Comparison of ENCODE assay signal across 12 cellular contexts in the genomic region with DNA sequence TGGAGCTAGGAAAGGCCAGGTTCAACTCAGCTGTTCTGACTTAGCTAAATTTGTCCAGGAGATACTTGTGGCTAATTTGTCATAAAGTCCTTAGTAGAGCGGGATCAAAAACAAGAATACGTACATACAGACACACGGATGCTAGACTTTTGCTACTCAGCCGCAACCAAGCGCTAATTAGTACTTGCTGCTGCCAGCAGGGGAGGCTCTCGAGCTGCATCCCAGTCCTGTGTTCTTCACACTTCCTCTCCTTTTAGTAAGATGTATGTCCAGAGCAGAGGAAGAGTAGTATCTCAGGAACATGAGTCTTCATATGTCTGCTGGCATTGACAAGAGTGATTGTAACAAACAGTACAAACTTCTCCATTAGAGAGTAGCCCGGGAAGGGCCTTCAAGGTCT. TPM values are rescaled to one million over a fixed set of nuclear protein-coding genes. Genes with fewer than 3 reads are reported as not detected.
DNase-seq lines count a peak whose midpoint lies in the region; ATAC-seq, FAIRE-seq and TF ChIP-seq lines count a peak whose summit lies in the region.
"Had no signal": no experiment of that assay in that cellular context is flagged by ENCODE, and none has a peak within 500 bp of the region (broad histone marks: within the 10 kb centered on the region; RNA-seq: fewer than 3 reads in every experiment).

No MANE protein-coding gene starts in this region.

- H3K4me1 Mint-ChIP-seq in CD4-positive, alpha-beta T cell (ENCODE audit: low read depth) = peaks cover 27% of the 10 kb centered on the region
- peaks cover 22% of the 10 kb centered on the region for H3K4me1 Mint-ChIP-seq in activated CD8-positive, alpha-beta T cell treated with anti-CD3 and anti-CD28 coated beads for 36 hours (ENCODE audit: low read depth)

- TF ChIP-seq CTCF in CD4-positive, alpha-beta T cell (IDR thresholded peaks at IDR 0.05) = peak; percentile 23
- TF ChIP-seq CTCF in GM12875 (IDR thresholded peaks at IDR 0.05; ENCODE audit: borderline replicate concordance, insufficient read depth, low read depth, low read length) (peak; percentile 47; the same call in 1 of the 2 replicates), kidney (IDR thresholded peaks at IDR 0.05; ENCODE audit: borderline replicate concordance, extremely low read depth, insufficient read depth) (peak; percentile 25)
- TF ChIP-seq CTCF in activated CD8-positive, alpha-beta T cell treated with anti-CD3 and anti-CD28 coated beads for 36 hours (IDR thresholded peaks at IDR 0.05) = peak; percentile 59

- H3K27me3 ChIP-seq in CD4-positive, alpha-beta T cell (ENCODE audit: control insufficient read depth, insufficient read depth, low read length) = no peaks in the 10 kb centered on the region

- no peak overlapping the region for H3K27ac ChIP-seq in CD4-positive, alpha-beta T cell (ENCODE audit: low read depth, low read length)
- no peak overlapping the region for H3K27ac ChIP-seq in kidney (ENCODE audit: low read depth in 2 of 2, low read length in 2 of 2)
- H3K27ac ChIP-seq: thoracic aorta had no signal

- intact Hi-C loops in CD4-positive, alpha-beta T cell (cut with DNase I, micrococcal nuclease) = no loop called here
- intact Hi-C loops in activated CD8-positive, alpha-beta T cell treated with anti-CD3 and anti-CD28 coated beads for 36 hours (cut with micrococcal nuclease) = loop anchor here (10.0 kb wide), 1 partner anchor 151 kb away; no protein-coding TSS in a partner anchor
- intact Hi-C loops in kidney (cut with DNase I) (no loop called here), posterior cingulate gyrus (cut with DNase I) (no loop called here)

- DNase-seq in CD4-positive, alpha-beta T cell = no peak
- no peak for DNase-seq in activated CD8-positive, alpha-beta T cell treated with anti-CD3 and anti-CD28 coated beads for 36 hours
- DNase-seq in kidney (no peak), posterior cingulate gyrus (no peak)
- DNase-seq: activated naive CD4-positive, alpha-beta T cell treated with anti-CD3 and anti-CD28 coated beads, Interleukin-2, amount 50 U/mL, for 16 hours; foreskin melanocyte; HCEC 1CT; NCI-H446 had no signal

- peaks cover 41 to 72% of the 10 kb centered on the region in 2 donors for H3K36me3 ChIP-seq in kidney (ENCODE audit: control insufficient read depth in 1 of 2, insufficient read depth in 2 of 2, low read length in 2 of 2)

- no peaks in the 10 kb centered on the region for H3K9me3 Mint-ChIP-seq in CD4-positive, alpha-beta T cell
- no peaks in the 10 kb centered on the region for H3K9me3 Mint-ChIP-seq in activated CD8-positive, alpha-beta T cell treated with anti-CD3 and anti-CD28 coated beads for 36 hours

- POLR2A ChIA-PET in CD4-positive, alpha-beta T cell (lab: Charles Lee) = interaction anchor here (0.6 kb wide), 1 partner anchor 48 kb away, joined by 3 read pairs; no protein-coding TSS in a partner anchor
- POLR2A ChIA-PET in activated CD8-positive, alpha-beta T cell treated with anti-CD3 and anti-CD28 coated beads for 36 hours (lab: Charles Lee) = no interaction called here

- H3K4me3 ChIP-seq in GM12875 (ENCODE audit: low read depth, low read length) = no peak overlapping the region
- no peak overlapping the region for H3K4me3 ChIP-seq in kidney (ENCODE audit: low read length in 2 of 2)
- H3K4me3 ChIP-seq: thoracic aorta had no signal

- H3K4me1 ChIP-seq in kidney (ENCODE audit: control insufficient read depth in 1 of 2, insufficient read depth in 1 of 2, low read depth in 1 of 2, low read length in 2 of 2) = peaks cover 16 to 25% of the 10 kb centered on the region in 2 donors

- no peak overlapping the region for H3K4me3 Mint-ChIP-seq in CD4-positive, alpha-beta T cell
- H3K4me3 Mint-ChIP-seq in activated CD8-positive, alpha-beta T cell treated with anti-CD3 and anti-CD28 coated beads for 36 hours = no peak overlapping the region

- ATAC-seq in CD4-positive, alpha-beta T cell (ENCODE audit: poor library complexity) = no peak
- no peak for ATAC-seq in activated CD8-positive, alpha-beta T cell treated with anti-CD3 and anti-CD28 coated beads for 36 hours
- ATAC-seq in HG03039 (IDR thresholded peaks at IDR 0.05; ENCODE audit: unreplicated experiment) (no peak), GM19328 (IDR thresholded peaks at IDR 0.05; ENCODE audit: unreplicated experiment) (no peak)

- H3K27me3 Mint-ChIP-seq in CD4-positive, alpha-beta T cell = no peaks in the 10 kb centered on the region
- no peaks in the 10 kb centered on the region for H3K27me3 Mint-ChIP-seq in activated CD8-positive, alpha-beta T cell treated with anti-CD3 and anti-CD28 coated beads for 36 hours

- peak overlapping the region; percentile 49 for H3K27ac Mint-ChIP-seq in CD4-positive, alpha-beta T cell
- H3K27ac Mint-ChIP-seq in activated CD8-positive, alpha-beta T cell treated with anti-CD3 and anti-CD28 coated beads for 36 hours = no peak overlapping the region

- CTCF ChIA-PET in CD4-positive, alpha-beta T cell (lab: Charles Lee) = interaction anchor here (0.7 to 2.6 kb wide), 3 partner anchors 20 to 419 kb away, joined by 3 to 8 read pairs (median 3); a partner anchor contains a TSS
- CTCF ChIA-PET in activated CD8-positive, alpha-beta T cell treated with anti-CD3 and anti-CD28 coated beads for 36 hours (lab: Charles Lee) = interaction anchor here (0.6 to 11.5 kb wide), 21 partner anchors 7 to 1890 kb away, joined by 3 to 124 read pairs (median 4); a partner anchor contains a TSS

- no peak overlapping the region for H3K9ac ChIP-seq in kidney (ENCODE audit: low read length in 2 of 2)

- peaks cover 97% of the 10 kb centered on the region for H3K36me3 Mint-ChIP-seq in CD4-positive, alpha-beta T cell (ENCODE audit: low read depth)
- H3K36me3 Mint-ChIP-seq in activated CD8-positive, alpha-beta T cell treated with anti-CD3 and anti-CD28 coated beads for 36 hours (ENCODE audit: low read depth) = peaks cover 79% of the 10 kb centered on the region

- H3K9me3 ChIP-seq in CD4-positive, alpha-beta T cell (ENCODE audit: control insufficient read depth, low read length) = no peaks in the 10 kb centered on the region
- H3K9me3 ChIP-seq in kidney (ENCODE audit: control insufficient read depth in 1 of 2, low read length in 2 of 2) = no peaks in the 10 kb centered on the region
- H3K9me3 ChIP-seq: thoracic aorta had no signal

- FAIRE-seq in kidney (lab: Jason Lieb, UNC) = no peak

RNA-seq across cellular contexts. Expression of a gene that starts 58.3 kb away (rescaled TPM):
- 100 to 1,000 TPM; 271 to 287 TPM for total RNA-seq in CD4-positive, alpha-beta T cell
- total RNA-seq in activated CD8-positive, alpha-beta T cell treated with anti-CD3 and anti-CD28 coated beads for 36 hours = 100 to 1,000 TPM; 350 to 351 TPM
- total RNA-seq in kidney = 128 TPM
- 217 TPM for polyA plus RNA-seq in kidney (ENCODE audit: insufficient read depth, low read depth, low replicate concordance)
